In the genomic region with DNA sequence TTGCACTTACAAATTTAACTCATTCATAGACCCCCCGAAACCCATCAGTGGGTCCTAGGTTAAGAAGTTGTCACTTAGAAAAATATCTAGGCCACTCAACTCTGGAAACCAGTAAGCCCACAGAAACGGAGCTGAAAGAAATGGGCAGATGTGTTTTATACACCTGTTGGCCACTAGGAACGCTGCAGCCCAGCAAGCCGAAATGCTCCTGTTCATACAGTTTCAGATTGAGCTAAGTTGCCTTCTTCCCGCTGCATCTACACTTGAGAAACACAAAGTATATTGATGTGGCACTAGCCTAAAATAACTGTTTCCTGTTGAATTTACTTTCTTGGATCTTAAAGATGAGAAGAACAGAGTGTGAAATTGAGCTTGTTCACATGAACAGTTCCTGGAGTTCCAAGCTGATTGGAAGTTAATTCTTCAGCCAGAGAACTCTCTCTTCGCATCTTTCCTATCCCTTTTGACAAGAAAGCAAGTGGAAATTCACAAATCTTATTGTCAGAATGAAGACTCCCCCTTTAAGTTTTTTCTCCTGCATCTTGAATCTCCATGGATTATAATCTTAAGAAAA, we compare ENCODE assay signal across 8 cellular contexts.
A peak's percentile ranks its signal among the peaks of the same experiment; 100 is the strongest.
DNase-seq lines count a peak whose midpoint lies in the region; ATAC-seq and TF ChIP-seq lines count a peak whose summit lies in the region.

No MANE protein-coding gene starts in this region.

- no peaks in the 10 kb centered on the region for H3K27me3 ChIP-seq in esophagus muscularis mucosa

- no peak for TF ChIP-seq POLR2A in esophagus muscularis mucosa (IDR thresholded peaks at IDR 0.05; ENCODE audit: low read depth)

- peak; percentile 69 for ATAC-seq in GM19025 (IDR thresholded peaks at IDR 0.05; ENCODE audit: low read depth, unreplicated experiment)
- ATAC-seq in HG03521 (IDR thresholded peaks at IDR 0.05; ENCODE audit: unreplicated experiment) = peak; percentile 86
- ATAC-seq in GM21737 (IDR thresholded peaks at IDR 0.05; ENCODE audit: unreplicated experiment) = no peak
- ATAC-seq in HG03139 (IDR thresholded peaks at IDR 0.05; ENCODE audit: unreplicated experiment) = no peak

- H3K27ac ChIP-seq in esophagus muscularis mucosa (replicated peaks in 1 of 4) = no peak overlapping the region

- TF ChIP-seq EP300 in esophagus muscularis mucosa (IDR thresholded peaks at IDR 0.05) = no peak

- 33% methylated on average over 6 of the region's 6 CpGs for WGBS in esophagus muscularis mucosa

- no peaks in the 10 kb centered on the region for H3K4me1 ChIP-seq in esophagus muscularis mucosa

- TF ChIP-seq CTCF in esophagus muscularis mucosa (IDR thresholded peaks at IDR 0.05) = peak; percentile 49 to 69 (median 53)

- H3K36me3 ChIP-seq in esophagus muscularis mucosa = no peaks in the 10 kb centered on the region

- DNase-seq in DMS153 (lab: John Stamatoyannopoulos, UW) (peak; percentile 23), T-helper 9 cell (peak; percentile 0), esophagus muscularis mucosa (ENCODE audit: extremely low spot score) (no peak), nucleus accumbens (lab: John Stamatoyannopoulos, UW) (peak in 35 of 56 donors; percentile 0 to 41 (median 4))

- no peaks in the 10 kb centered on the region for H3K9me3 ChIP-seq in esophagus muscularis mucosa

- no peak overlapping the region for H3K4me3 ChIP-seq in esophagus muscularis mucosa

- intact Hi-C loops in esophagus muscularis mucosa (cut with DNase I) = no loop called here

Comparison
In these comparisons a context has a peak if more than half of its experiments do, and no peak if none do; other contexts are left out.
1. ATAC-seq: peak in GM19025 (single experiment) and HG03521 (single experiment); none in GM21737 (single experiment) and HG03139 (single experiment).